Comparison of ENCODE assay signal across 15 cellular contexts in genomic region chr1:223642155-223642689, GRCh38. TPM values are rescaled to one million over a fixed set of nuclear protein-coding genes. Genes with fewer than 3 reads are reported as not detected.
"Had no signal": no experiment of that assay in that cellular context is flagged by ENCODE, and none has a peak within 500 bp of the region (broad histone marks: within the 10 kb centered on the region; RNA-seq: fewer than 3 reads in every experiment).

No MANE protein-coding gene starts in this region.

- H3K36me3 ChIP-seq: gastrocnemius medialis, suprapubic skin, upper lobe of left lung had no signal

- H3K4me1 ChIP-seq: gastrocnemius medialis, suprapubic skin had no signal

- ATAC-seq: activated T-helper 17 cell treated with anti-CD3 and anti-CD28 coated beads, Interleukin-2, amount 50 U/mL, for 72 hours; gastrocnemius medialis had no signal

- H3K4me3 ChIP-seq: gastrocnemius medialis, suprapubic skin, upper lobe of left lung had no signal

- DNase-seq: activated CD4-positive, alpha-beta T cell treated with anti-CD3 and anti-CD28 coated beads, Interleukin-2, amount 10 ng/mL, durations not matched to agents 7 days and 5 days; activated CD8-positive, alpha-beta memory T cell treated with anti-CD3 and anti-CD28 coated beads for 24 hours; central memory CD4-positive, alpha-beta T cell; effector memory CD4-positive, alpha-beta T cell; gastrocnemius medialis; hypothalamus; stimulated activated CD4-positive, alpha-beta T cell treated with anti-CD3 and anti-CD28 coated beads, Interleukin-12 subunit alpha, Interleukin-12 subunit beta, amount 100 ng/mL, for 4 hours; stimulated activated naive CD4-positive, alpha-beta T cell treated with Interleukin-2 at 50 U/mL for 16 hours had no signal

- H3K27me3 ChIP-seq: gastrocnemius medialis, upper lobe of left lung had no signal

- H3K9me3 ChIP-seq: gastrocnemius medialis, suprapubic skin, upper lobe of left lung had no signal

- H3K27ac ChIP-seq: gastrocnemius medialis, suprapubic skin had no signal

RNA-seq across cellular contexts. Expression of gene CAPN8, which starts 23.3 kb away (rescaled TPM):
- total RNA-seq: activated CD4-positive, alpha-beta T cell treated with anti-CD3 and anti-CD28 coated beads, Interleukin-2, amount 10 ng/mL, durations not matched to agents 7 days and 5 days; activated T-helper 17 cell treated with anti-CD3 and anti-CD28 coated beads, Interleukin-2, amount 50 U/mL, for 72 hours; fibroblast of lung; lung microvascular endothelial cell; osteoblast; pulmonary artery endothelial cell had no signal
- polyA plus RNA-seq: fibroblast of lung had no signal
